Comparison of ENCODE assay signal across 8 cellular contexts in genomic region chr7:63900394-63901203, GRCh38.
DNase-seq lines count a peak whose midpoint lies in the region; ATAC-seq and TF ChIP-seq lines count a peak whose summit lies in the region.

No MANE protein-coding gene starts in this region.

- H3K36me3 Mint-ChIP-seq in GM23338 (ENCODE audit: low read depth) (peaks cover 50% of the 10 kb centered on the region), glutamatergic neuron (ENCODE audit: unreplicated experiment) (no peaks in the 10 kb centered on the region)

- H4K20me1 ChIP-seq in GM23338 (replicated peaks; ENCODE audit: insufficient read depth) = no peaks in the 10 kb centered on the region

- H3K36me3 ChIP-seq in GM23338 (ENCODE audit: insufficient read depth) = no peaks in the 10 kb centered on the region; the same call in 1 of the 2 replicates

- H3K4me3 ChIP-seq in LNCaP clone FGC (ENCODE audit: low read depth, low read length) (peak overlapping the region; percentile 29; the same call in 1 of the 2 replicates), GM23338 (no peak overlapping the region)

- TF ChIP-seq CTCF in LNCaP clone FGC (IDR thresholded peaks at IDR 0.05; ENCODE audit: control insufficient read depth, extremely low read depth, insufficient read depth) (no peak), GM23338 (conservative IDR thresholded peaks at IDR 0.05; ENCODE audit: low read depth in 2 of 2) (no peak), GM20000 (IDR thresholded peaks at IDR 0.05; ENCODE audit: extremely low read depth, missing control alignments) (no peak), glutamatergic neuron (IDR thresholded peaks at IDR 0.05; ENCODE audit: partially characterized antibody, unreplicated experiment) (no peak)

- no peaks in the 10 kb centered on the region for H3K27me3 Mint-ChIP-seq in GM23338 (ENCODE audit: insufficient read depth, low read depth, poor library complexity)
- no peaks in the 10 kb centered on the region for H3K27me3 Mint-ChIP-seq in glutamatergic neuron (ENCODE audit: unreplicated experiment)

- no peak overlapping the region for H2AFZ ChIP-seq in GM23338

- no peaks in the 10 kb centered on the region for H3K4me1 Mint-ChIP-seq in GM23338
- no peaks in the 10 kb centered on the region for H3K4me1 Mint-ChIP-seq in glutamatergic neuron (ENCODE audit: low read depth, unreplicated experiment)

- H3K27ac Mint-ChIP-seq in GM23338 (no peak overlapping the region), glutamatergic neuron (ENCODE audit: unreplicated experiment) (no peak overlapping the region)

- no peak for ATAC-seq in GM23338

- peak; percentile 8 for DNase-seq in LNCaP clone FGC (ENCODE audit: low read depth)
- DNase-seq in activated CD4-positive, CD25-positive, alpha-beta regulatory T cell (lab: John Stamatoyannopoulos, UW) = peak; percentile 63 to 84 (median 76)
- peak; percentile 93 for DNase-seq in central memory CD4-positive, alpha-beta T cell
- peak; percentile 97 for DNase-seq in mucosa of gallbladder (ENCODE audit: low spot score)
- peak; percentile 85 to 92 for DNase-seq in stimulated activated CD8-positive, alpha-beta memory T cell treated with anti-CD3 and anti-CD28 coated beads, Interleukin-7, amount 100 ng/mL, for 4 hours (ENCODE audit: low read depth in 2 of 2)
- no peak for DNase-seq in GM23338 (ENCODE audit: low spot score)
- DNase-seq in GM20000 (ENCODE audit: low spot score) = no peak
- no peak for DNase-seq in glutamatergic neuron

- no peaks in the 10 kb centered on the region for H3K9me2 ChIP-seq in GM23338 (ENCODE audit: insufficient read depth)

- H3K9me3 Mint-ChIP-seq in GM23338 (peaks cover 94% of the 10 kb centered on the region), glutamatergic neuron (ENCODE audit: unreplicated experiment) (peaks cover 23% of the 10 kb centered on the region)

- no peaks in the 10 kb centered on the region for H3K27me3 ChIP-seq in GM23338 (ENCODE audit: insufficient read depth)

- H3K27ac ChIP-seq in GM23338 (ENCODE audit: low read depth) = no peak overlapping the region

- no peaks in the 10 kb centered on the region for H3F3A ChIP-seq in GM23338 (replicated peaks; ENCODE audit: low read depth)

- H3K79me2 ChIP-seq in GM23338 (replicated peaks; ENCODE audit: insufficient read depth) = no peaks in the 10 kb centered on the region

- H3K4me1 ChIP-seq in GM23338 (ENCODE audit: insufficient read depth) = no peaks in the 10 kb centered on the region

- H3K4me3 Mint-ChIP-seq in GM23338 = no peak overlapping the region
- no peak overlapping the region for H3K4me3 Mint-ChIP-seq in glutamatergic neuron (ENCODE audit: unreplicated experiment)

- no peak overlapping the region for H3K4me2 ChIP-seq in GM23338

TF ChIP-seq in GM23338, 12 proteins besides CTCF, POLR2A, EP300 and RAD21:
- TF ChIP-seq JUNB (IDR thresholded peaks at IDR 0.05; ENCODE audit: unreplicated experiment) (no peak), POLR2AphosphoS5 (IDR thresholded peaks at IDR 0.05; ENCODE audit: low read depth) (no peak), EZH2 (IDR thresholded peaks at IDR 0.05; ENCODE audit: low read depth, unreplicated experiment) (no peak), ZNF114 (CRISPR knock-in tag; IDR thresholded peaks at IDR 0.05) (no peak), STAT1 (IDR thresholded peaks at IDR 0.05; ENCODE audit: unreplicated experiment) (no peak)

Comparison
In these comparisons a context has a peak if more than half of its experiments do, and no peak if none do; other contexts are left out.
1. DNase-seq: peak in LNCaP clone FGC (single experiment), activated CD4-positive, CD25-positive, alpha-beta regulatory T cell (4 of 4), central memory CD4-positive, alpha-beta T cell (single experiment), mucosa of gallbladder (single experiment) and stimulated activated CD8-positive, alpha-beta memory T cell treated with anti-CD3 and anti-CD28 coated beads, Interleukin-7, amount 100 ng/mL, for 4 hours (2 of 2); none in GM23338 (single experiment), GM20000 (single experiment) and glutamatergic neuron (single experiment).